Comparison of ENCODE assay signal across 12 cellular contexts in genomic region chr15:56038015-56038414, GRCh38. TPM values are rescaled to one million over a fixed set of nuclear protein-coding genes. Genes with fewer than 3 reads are reported as not detected.
DNase-seq lines count a peak whose midpoint lies in the region; ATAC-seq and TF ChIP-seq lines count a peak whose summit lies in the region.
"Had no signal": no experiment of that assay in that cellular context is flagged by ENCODE, and none has a peak within 500 bp of the region (broad histone marks: within the 10 kb centered on the region; RNA-seq: fewer than 3 reads in every experiment).

No MANE protein-coding gene starts in this region.

- H3K9me3 Mint-ChIP-seq in activated T-cell treated with anti-CD3 and anti-CD28 coated beads, Interleukin-2, amount 50 U/mL, for 4 hours, result no peaks in the 10 kb centered on the region

- H3K4me3 Mint-ChIP-seq in activated T-cell treated with anti-CD3 and anti-CD28 coated beads, Interleukin-2, amount 50 U/mL, for 4 hours, result no peak overlapping the region

- no peak overlapping the region for H3K4me3 ChIP-seq in astrocyte of the spinal cord (ENCODE audit: low read depth, low read length)
- H3K4me3 ChIP-seq in skeletal muscle cell (ENCODE audit: low read depth, low read length), result no peak overlapping the region

- H3K36me3 Mint-ChIP-seq in activated T-cell treated with anti-CD3 and anti-CD28 coated beads, Interleukin-2, amount 50 U/mL, for 4 hours (ENCODE audit: insufficient read depth), result no peaks in the 10 kb centered on the region

- H3K27me3 Mint-ChIP-seq in activated T-cell treated with anti-CD3 and anti-CD28 coated beads, Interleukin-2, amount 50 U/mL, for 4 hours (ENCODE audit: low read depth), result no peaks in the 10 kb centered on the region

- peaks cover 40% of the 10 kb centered on the region for H3K4me1 Mint-ChIP-seq in activated T-cell treated with anti-CD3 and anti-CD28 coated beads, Interleukin-2, amount 50 U/mL, for 4 hours (ENCODE audit: low read depth)

- TF ChIP-seq CTCF in astrocyte of the spinal cord (IDR thresholded peaks at IDR 0.05; ENCODE audit: low read depth, low read length), result no peak

- in situ Hi-C loops in astrocyte of the spinal cord (cut with HindIII; ENCODE audit: low sequenced_read_pairs), result no loop called here

- DNase-seq in activated T-cell treated with anti-CD3 and anti-CD28 coated beads, Interleukin-2, amount 50 U/mL, for 4 hours, result no peak
- DNase-seq in activated T-cell treated with anti-CD3 and anti-CD28 coated beads, Interleukin-2, amount 50 U/mL, for 1 hour, result no peak
- DNase-seq in MV-4-11 (lab: John Stamatoyannopoulos, UW) (peak; percentile 81), astrocyte of the spinal cord (ENCODE audit: low read depth, low spot score) (peak; percentile 14), skeletal muscle cell (ENCODE audit: low read depth) (peak; percentile 38), dermis blood vessel endothelial cell (no peak), NCI-H748 treated with DMSO at 0.1 percent for 48 hours (lab: John Stamatoyannopoulos, UW) (no peak)
- DNase-seq: anterior cingulate cortex, BE2C, kidney glomerular epithelial cell, NCI-H1105 treated with DMSO at 0.1 percent for 48 hours had no signal

- peak; percentile 64 to 83 for ATAC-seq in activated T-cell treated with anti-CD3 and anti-CD28 coated beads, Interleukin-2, amount 50 U/mL, for 4 hours
- no peak for ATAC-seq in GM19328 (IDR thresholded peaks at IDR 0.05; ENCODE audit: unreplicated experiment)

RNA-seq across cellular contexts. Expression of gene NEDD4, which starts 44.6 kb away (rescaled TPM):
- total RNA-seq in activated T-cell treated with anti-CD3 and anti-CD28 coated beads, Interleukin-2, amount 50 U/mL, for 4 hours, result 1 to 10 TPM; 4.5 to 9.4 (median 8.0) TPM
- 47.1 and 55.0 TPM in 2 replicates for total RNA-seq in dermis blood vessel endothelial cell

Comparison
In these comparisons a context has a peak if more than half of its experiments do, and no peak if none do; other contexts are left out.
1. DNase-seq: peak in MV-4-11 (single experiment), astrocyte of the spinal cord (single experiment) and skeletal muscle cell (single experiment); none in activated T-cell treated with anti-CD3 and anti-CD28 coated beads, Interleukin-2, amount 50 U/mL, for 4 hours (single experiment), activated T-cell treated with anti-CD3 and anti-CD28 coated beads, Interleukin-2, amount 50 U/mL, for 1 hour (single experiment), dermis blood vessel endothelial cell (single experiment) and NCI-H748 treated with DMSO at 0.1 percent for 48 hours (single experiment).